In the genomic region with DNA sequence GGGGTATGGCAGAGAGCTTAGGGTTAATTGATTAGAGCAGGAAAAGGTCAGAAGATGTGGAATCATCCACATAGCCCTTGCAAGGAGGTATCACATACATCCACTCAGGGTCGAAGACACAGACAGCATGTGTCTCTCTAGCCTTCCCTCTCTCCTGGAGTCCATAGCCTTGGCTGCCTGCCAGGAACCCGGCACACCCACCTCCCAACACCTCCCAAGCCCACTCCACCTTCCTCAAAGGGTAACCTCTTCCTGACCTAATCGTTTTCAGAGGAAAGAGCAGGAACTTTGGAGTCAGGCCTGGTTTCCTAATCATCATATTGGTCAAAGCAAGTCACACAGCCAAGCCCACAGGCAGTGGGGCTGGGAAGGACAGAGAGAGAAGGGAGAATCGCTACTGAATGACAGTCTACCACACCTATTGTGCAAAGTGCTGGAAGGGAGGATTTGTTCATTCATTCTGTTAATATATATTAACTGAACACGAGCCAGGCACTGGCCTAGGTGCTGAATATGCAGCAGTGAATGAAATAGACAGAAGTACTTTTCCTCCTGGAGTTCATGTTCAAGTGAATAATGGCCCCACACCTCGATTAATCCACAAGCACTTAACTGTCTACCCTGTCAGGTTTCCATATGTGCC, we compare ENCODE assay signal across 3 cellular contexts.
A peak's percentile ranks its signal among the peaks of the same experiment; 100 is the strongest.
TF ChIP-seq lines count a peak whose summit lies in the region.

No MANE protein-coding gene starts in this region.

TF ChIP-seq in A549, 52 proteins besides CTCF, POLR2A, EP300 and RAD21 (continued from another document):
- TF ChIP-seq, protein P1, sequence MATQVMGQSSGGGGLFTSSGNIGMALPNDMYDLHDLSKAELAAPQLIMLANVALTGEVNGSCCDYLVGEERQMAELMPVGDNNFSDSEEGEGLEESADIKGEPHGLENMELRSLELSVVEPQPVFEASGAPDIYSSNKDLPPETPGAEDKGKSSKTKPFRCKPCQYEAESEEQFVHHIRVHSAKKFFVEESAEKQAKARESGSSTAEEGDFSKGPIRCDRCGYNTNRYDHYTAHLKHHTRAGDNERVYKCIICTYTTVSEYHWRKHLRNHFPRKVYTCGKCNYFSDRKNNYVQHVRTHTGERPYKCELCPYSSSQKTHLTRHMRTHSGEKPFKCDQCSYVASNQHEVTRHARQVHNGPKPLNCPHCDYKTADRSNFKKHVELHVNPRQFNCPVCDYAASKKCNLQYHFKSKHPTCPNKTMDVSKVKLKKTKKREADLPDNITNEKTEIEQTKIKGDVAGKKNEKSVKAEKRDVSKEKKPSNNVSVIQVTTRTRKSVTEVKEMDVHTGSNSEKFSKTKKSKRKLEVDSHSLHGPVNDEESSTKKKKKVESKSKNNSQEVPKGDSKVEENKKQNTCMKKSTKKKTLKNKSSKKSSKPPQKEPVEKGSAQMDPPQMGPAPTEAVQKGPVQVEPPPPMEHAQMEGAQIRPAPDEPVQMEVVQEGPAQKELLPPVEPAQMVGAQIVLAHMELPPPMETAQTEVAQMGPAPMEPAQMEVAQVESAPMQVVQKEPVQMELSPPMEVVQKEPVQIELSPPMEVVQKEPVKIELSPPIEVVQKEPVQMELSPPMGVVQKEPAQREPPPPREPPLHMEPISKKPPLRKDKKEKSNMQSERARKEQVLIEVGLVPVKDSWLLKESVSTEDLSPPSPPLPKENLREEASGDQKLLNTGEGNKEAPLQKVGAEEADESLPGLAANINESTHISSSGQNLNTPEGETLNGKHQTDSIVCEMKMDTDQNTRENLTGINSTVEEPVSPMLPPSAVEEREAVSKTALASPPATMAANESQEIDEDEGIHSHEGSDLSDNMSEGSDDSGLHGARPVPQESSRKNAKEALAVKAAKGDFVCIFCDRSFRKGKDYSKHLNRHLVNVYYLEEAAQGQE (IDR thresholded peaks at IDR 0.05) = peak; percentile 77
- no peak for TF ChIP-seq JUNB (IDR thresholded peaks at IDR 0.05)

TF ChIP-seq in HCT116, 20 proteins besides CTCF, POLR2A, EP300 and RAD21:
- TF ChIP-seq, protein P1 (IDR thresholded peaks at IDR 0.05; ENCODE audit: low read depth) = peak; percentile 42
- TF ChIP-seq SIN3A (IDR thresholded peaks at IDR 0.05; ENCODE audit: low read depth) = no peak

TF ChIP-seq in SK-N-SH, 30 proteins besides CTCF, POLR2A, EP300 and RAD21 (continued from another document):
- TF ChIP-seq, protein P1 (IDR thresholded peaks at IDR 0.05; ENCODE audit: low read depth, low read length) = peak; percentile 94
- TF ChIP-seq, protein P2, sequence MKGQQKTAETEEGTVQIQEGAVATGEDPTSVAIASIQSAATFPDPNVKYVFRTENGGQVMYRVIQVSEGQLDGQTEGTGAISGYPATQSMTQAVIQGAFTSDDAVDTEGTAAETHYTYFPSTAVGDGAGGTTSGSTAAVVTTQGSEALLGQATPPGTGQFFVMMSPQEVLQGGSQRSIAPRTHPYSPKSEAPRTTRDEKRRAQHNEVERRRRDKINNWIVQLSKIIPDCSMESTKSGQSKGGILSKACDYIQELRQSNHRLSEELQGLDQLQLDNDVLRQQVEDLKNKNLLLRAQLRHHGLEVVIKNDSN (IDR thresholded peaks at IDR 0.05; ENCODE audit: borderline replicate concordance, low read depth) = no peak
- TF ChIP-seq MXI1 (IDR thresholded peaks at IDR 0.05; ENCODE audit: low read depth, low read length) = no peak
- TF ChIP-seq, protein P3, sequence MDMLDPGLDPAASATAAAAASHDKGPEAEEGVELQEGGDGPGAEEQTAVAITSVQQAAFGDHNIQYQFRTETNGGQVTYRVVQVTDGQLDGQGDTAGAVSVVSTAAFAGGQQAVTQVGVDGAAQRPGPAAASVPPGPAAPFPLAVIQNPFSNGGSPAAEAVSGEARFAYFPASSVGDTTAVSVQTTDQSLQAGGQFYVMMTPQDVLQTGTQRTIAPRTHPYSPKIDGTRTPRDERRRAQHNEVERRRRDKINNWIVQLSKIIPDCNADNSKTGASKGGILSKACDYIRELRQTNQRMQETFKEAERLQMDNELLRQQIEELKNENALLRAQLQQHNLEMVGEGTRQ (IDR thresholded peaks at IDR 0.05; ENCODE audit: borderline replicate concordance, low read depth, low read length) = no peak
- no peak for TF ChIP-seq RCOR1 (IDR thresholded peaks at IDR 0.05; ENCODE audit: low read length)
- TF ChIP-seq, protein P4, sequence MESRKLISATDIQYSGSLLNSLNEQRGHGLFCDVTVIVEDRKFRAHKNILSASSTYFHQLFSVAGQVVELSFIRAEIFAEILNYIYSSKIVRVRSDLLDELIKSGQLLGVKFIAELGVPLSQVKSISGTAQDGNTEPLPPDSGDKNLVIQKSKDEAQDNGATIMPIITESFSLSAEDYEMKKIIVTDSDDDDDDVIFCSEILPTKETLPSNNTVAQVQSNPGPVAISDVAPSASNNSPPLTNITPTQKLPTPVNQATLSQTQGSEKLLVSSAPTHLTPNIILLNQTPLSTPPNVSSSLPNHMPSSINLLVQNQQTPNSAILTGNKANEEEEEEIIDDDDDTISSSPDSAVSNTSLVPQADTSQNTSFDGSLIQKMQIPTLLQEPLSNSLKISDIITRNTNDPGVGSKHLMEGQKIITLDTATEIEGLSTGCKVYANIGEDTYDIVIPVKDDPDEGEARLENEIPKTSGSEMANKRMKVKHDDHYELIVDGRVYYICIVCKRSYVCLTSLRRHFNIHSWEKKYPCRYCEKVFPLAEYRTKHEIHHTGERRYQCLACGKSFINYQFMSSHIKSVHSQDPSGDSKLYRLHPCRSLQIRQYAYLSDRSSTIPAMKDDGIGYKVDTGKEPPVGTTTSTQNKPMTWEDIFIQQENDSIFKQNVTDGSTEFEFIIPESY (IDR thresholded peaks at IDR 0.05; ENCODE audit: borderline replicate concordance, low read depth) = no peak
